Comparison of ENCODE assay signal across 9 cellular contexts in genomic region chr12:68042212-68042699, GRCh38. TPM values are rescaled to one million over a fixed set of nuclear protein-coding genes. Genes with fewer than 3 reads are reported as not detected.
DNase-seq lines count a peak whose midpoint lies in the region; ATAC-seq, FAIRE-seq and TF ChIP-seq lines count a peak whose summit lies in the region.
"Had no signal": no experiment of that assay in that cellular context is flagged by ENCODE, and none has a peak within 500 bp of the region (broad histone marks: within the 10 kb centered on the region; RNA-seq: fewer than 3 reads in every experiment).

No MANE protein-coding gene starts in this region.

- TF ChIP-seq EP300 in SK-N-SH (IDR thresholded peaks at IDR 0.05; ENCODE audit: borderline replicate concordance in 1 of 2, low read depth in 1 of 2, low read length in 1 of 2): no peak

- H4K20me1 ChIP-seq in SK-N-SH (ENCODE audit: insufficient read depth): no peaks in the 10 kb centered on the region

- H3K27me3 ChIP-seq in SK-N-SH (ENCODE audit: insufficient read depth): no peaks in the 10 kb centered on the region

- POLR2A ChIA-PET in SK-N-SH (lab: Yijun Ruan, JAX): no interaction called here

- H3K27ac ChIP-seq in SK-N-SH (ENCODE audit: low read depth in 2 of 2, low read length in 1 of 2): no peak overlapping the region
- H3K27ac ChIP-seq: psoas muscle had no signal

- CTCF ChIA-PET in SK-N-SH (lab: Yijun Ruan, JAX): interaction anchor here (1.0 to 2.7 kb wide), 3 partner anchors 29 to 275 kb away, joined by 3 to 19 read pairs (median 9); no protein-coding TSS in a partner anchor

- no peak for FAIRE-seq in D721Med (lab: Jason Lieb, UNC)

- H3K4me1 ChIP-seq in SK-N-SH (ENCODE audit: control insufficient read depth in 1 of 2, insufficient read depth in 2 of 2, low read depth in 1 of 2, low read length in 1 of 2): no peaks in the 10 kb centered on the region; a peak in 1 of 4 replicates
- H3K4me1 ChIP-seq: psoas muscle had no signal

- no peaks in the 10 kb centered on the region for H3K9me3 ChIP-seq in SK-N-SH
- H3K9me3 ChIP-seq: psoas muscle had no signal

- H3K4me2 ChIP-seq in SK-N-SH: no peak overlapping the region

- no peaks in the 10 kb centered on the region for H3K9me2 ChIP-seq in SK-N-SH

- TF ChIP-seq CTCF in SK-N-SH (IDR thresholded peaks at IDR 0.05) (no peak), choroid plexus epithelial cell (conservative IDR thresholded peaks at IDR 0.05; ENCODE audit: low read depth, low read length) (no peak), D721Med (IDR thresholded peaks at IDR 0.05; ENCODE audit: insufficient read depth, missing control alignments) (no peak)

- H3K9ac ChIP-seq in SK-N-SH: no peak overlapping the region

- peak; percentile 34; the same call in 1 of the 2 replicates for TF ChIP-seq RAD21 in SK-N-SH (IDR thresholded peaks at IDR 0.05; ENCODE audit: low read length)

- DNase-seq in SK-N-SH: no peak
- DNase-seq in MV-4-11 (lab: John Stamatoyannopoulos, UW): peak; percentile 38
- peak; percentile 13 for DNase-seq in choroid plexus epithelial cell (ENCODE audit: low read depth)
- peak; percentile 16 for DNase-seq in stimulated activated naive CD8-positive, alpha-beta T cell treated with anti-CD3 and anti-CD28 coated beads, Interleukin-15, Interleukin-2, amounts not matched to agents 100 U/mL and 50 U/mL, for 24 hours
- no peak for DNase-seq in D721Med (ENCODE audit: insufficient read length, low spot score)
- DNase-seq in amniotic stem cell (lab: John Stamatoyannopoulos, UW): no peak
- DNase-seq: psoas muscle had no signal

- no peak overlapping the region for H2AFZ ChIP-seq in SK-N-SH (ENCODE audit: low read depth)

- H3K36me3 ChIP-seq in SK-N-SH (replicated peaks in 1 of 2; ENCODE audit: control insufficient read depth in 1 of 2, insufficient read depth in 2 of 2, low read length in 1 of 2): no peaks in the 10 kb centered on the region

- 89% methylated on average over 5 of the region's 6 CpGs for WGBS in SK-N-SH (ENCODE audit: low lambda C conversion rate)

- H3K79me2 ChIP-seq in SK-N-SH (ENCODE audit: insufficient read depth): no peaks in the 10 kb centered on the region

- H3F3A ChIP-seq in SK-N-SH (replicated peaks; ENCODE audit: insufficient read depth): no peaks in the 10 kb centered on the region

- no peak; the same call in 2 of the 3 replicates for ATAC-seq in SK-N-SH treated with all-trans-retinoic acid at 6 μM for 48 hours
- ATAC-seq in GM21723 (IDR thresholded peaks at IDR 0.05; ENCODE audit: unreplicated experiment): peak; percentile 71
- ATAC-seq in stimulated activated naive CD8-positive, alpha-beta T cell treated with anti-CD3 and anti-CD28 coated beads, Interleukin-15, Interleukin-2, amounts not matched to agents 100 U/mL and 50 U/mL, for 24 hours: peak; percentile 77

- H3K4me3 ChIP-seq in SK-N-SH (ENCODE audit: low read depth in 2 of 2, low read length in 1 of 2) (no peak overlapping the region), choroid plexus epithelial cell (ENCODE audit: low read depth, low read length) (no peak overlapping the region)
- H3K4me3 ChIP-seq: psoas muscle had no signal

TF ChIP-seq in SK-N-SH, 30 proteins besides CTCF, POLR2A, EP300 and RAD21:
- no peak for TF ChIP-seq RCOR1 (IDR thresholded peaks at IDR 0.05; ENCODE audit: low read length)
- TF ChIP-seq GATA2 (CRISPR knock-in tag; IDR thresholded peaks at IDR 0.05): no peak
- no peak for TF ChIP-seq ZBTB33 (IDR thresholded peaks at IDR 0.05; ENCODE audit: borderline replicate concordance, low read depth)
- TF ChIP-seq MXI1 (IDR thresholded peaks at IDR 0.05; ENCODE audit: low read depth, low read length): no peak
- no peak for TF ChIP-seq POLR2AphosphoS5 (IDR thresholded peaks at IDR 0.05; ENCODE audit: low read depth, low read length)

TF ChIP-seq in SK-N-SH treated with all-trans-retinoic acid at 6 μM for 48 hours, 23 proteins besides CTCF, POLR2A, EP300 and RAD21:
- TF ChIP-seq CREB5 (CRISPR knock-in tag; IDR thresholded peaks at IDR 0.05; ENCODE audit: low read depth) (no peak), TSHZ2 (CRISPR knock-in tag; IDR thresholded peaks at IDR 0.05) (no peak), ARNTL (CRISPR knock-in tag; IDR thresholded peaks at IDR 0.05; ENCODE audit: borderline replicate concordance, low read depth) (no peak), ZNF8 (CRISPR knock-in tag; IDR thresholded peaks at IDR 0.05) (no peak), ZNF565 (CRISPR knock-in tag; conservative IDR thresholded peaks at IDR 0.05; ENCODE audit: low read depth) (no peak), OSR1 (CRISPR knock-in tag; IDR thresholded peaks at IDR 0.05) (no peak), CSRNP3 (CRISPR knock-in tag; IDR thresholded peaks at IDR 0.05) (no peak), ZFP30 (CRISPR knock-in tag; IDR thresholded peaks at IDR 0.05) (no peak), TCF4 (CRISPR knock-in tag; IDR thresholded peaks at IDR 0.05; ENCODE audit: borderline replicate concordance) (no peak), ISL1 (CRISPR knock-in tag; IDR thresholded peaks at IDR 0.05) (no peak), GLIS3 (CRISPR knock-in tag; IDR thresholded peaks at IDR 0.05) (no peak), ZC3H10 (CRISPR knock-in tag; IDR thresholded peaks at IDR 0.05) (no peak), PATZ1 (CRISPR knock-in tag; IDR thresholded peaks at IDR 0.05; ENCODE audit: borderline replicate concordance) (no peak), TOX (CRISPR knock-in tag; IDR thresholded peaks at IDR 0.05; ENCODE audit: borderline replicate concordance) (no peak), ZNF70 (CRISPR knock-in tag; IDR thresholded peaks at IDR 0.05) (no peak), SNAI2 (CRISPR knock-in tag; IDR thresholded peaks at IDR 0.05) (no peak)

RNA-seq across cellular contexts. Expression of gene IFNG-AS1, which starts 53.0 kb away (rescaled TPM):
- not detected in 2 replicates for polyA plus RNA-seq in SK-N-SH (2012; rRNA removed)
- 0.01 TPM in 1 of 2 replicates, not detected in the other for polyA plus RNA-seq in SK-N-SH (2012; cell fraction: cytosol; rRNA removed)
- not detected in 2 replicates for polyA plus RNA-seq in SK-N-SH (2012; cell fraction: nucleus; rRNA removed)

Comparison
In these comparisons a context has a peak if more than half of its experiments do, and no peak if none do; other contexts are left out.
1. DNase-seq: peak in MV-4-11 (single experiment), choroid plexus epithelial cell (single experiment) and stimulated activated naive CD8-positive, alpha-beta T cell treated with anti-CD3 and anti-CD28 coated beads, Interleukin-15, Interleukin-2, amounts not matched to agents 100 U/mL and 50 U/mL, for 24 hours (single experiment); none in SK-N-SH (single experiment), D721Med (single experiment) and amniotic stem cell (single experiment).